9 cellular contexts compared by ENCODE assay signal in the genomic region with DNA sequence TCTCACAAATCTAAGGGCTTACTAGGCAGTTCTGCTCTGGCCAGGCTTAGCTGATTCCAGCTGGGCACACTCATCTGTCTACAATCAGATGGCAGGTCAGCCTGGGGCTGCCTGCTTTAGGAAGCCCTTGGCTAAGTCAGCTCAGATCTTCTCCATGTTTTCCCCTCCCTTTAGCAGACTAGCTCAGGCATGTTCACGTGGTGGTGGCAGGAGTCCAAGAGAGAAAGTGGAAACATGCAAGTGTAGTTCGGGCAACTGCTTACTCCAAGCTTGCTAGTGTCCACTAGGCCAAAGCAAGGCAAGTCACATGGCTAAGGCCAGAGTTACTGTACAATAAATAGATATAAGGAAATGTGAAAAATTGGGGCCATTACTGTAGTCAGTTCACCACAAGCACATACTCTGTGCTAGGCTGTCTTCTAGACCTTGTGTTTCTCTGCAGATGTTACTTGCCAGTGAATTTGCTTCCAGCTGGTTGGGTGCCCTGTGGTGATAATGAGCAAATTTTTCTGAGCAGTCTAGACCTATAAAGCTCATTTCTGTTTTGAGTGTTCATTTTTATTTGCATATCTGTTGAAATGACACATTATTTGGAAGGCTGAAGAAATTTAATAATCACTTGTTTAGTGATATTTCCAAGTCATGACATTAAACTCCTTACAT. TPM values are rescaled to one million over a fixed set of nuclear protein-coding genes. Genes with fewer than 3 reads are reported as not detected.
DNase-seq lines count a peak whose midpoint lies in the region; ATAC-seq and TF ChIP-seq lines count a peak whose summit lies in the region.
"Had no signal": no experiment of that assay in that cellular context is flagged by ENCODE, and none has a peak within 500 bp of the region (broad histone marks: within the 10 kb centered on the region; RNA-seq: fewer than 3 reads in every experiment).

No MANE protein-coding gene starts in this region.

- H3K27ac ChIP-seq in effector memory CD4-positive, alpha-beta T cell (ENCODE audit: insufficient read depth, low read length, poor library complexity, severe bottlenecking): no peak overlapping the region

- H3K4me1 ChIP-seq in effector memory CD4-positive, alpha-beta T cell (ENCODE audit: control insufficient read depth, insufficient read depth, low read length, poor library complexity, severe bottlenecking): no peaks in the 10 kb centered on the region

- H3K4me3 Mint-ChIP-seq in activated T-cell treated with anti-CD3 and anti-CD28 coated beads, Interleukin-2, amount 50 U/mL, for 4 hours: no peak overlapping the region

- no peak for TF ChIP-seq CTCF in AG09309 (IDR thresholded peaks at IDR 0.05; ENCODE audit: control insufficient read depth, insufficient read depth, low read depth, low read length, missing control alignments)

- no peaks in the 10 kb centered on the region for H3K27me3 Mint-ChIP-seq in activated T-cell treated with anti-CD3 and anti-CD28 coated beads, Interleukin-2, amount 50 U/mL, for 4 hours (ENCODE audit: low read depth)

- no peaks in the 10 kb centered on the region for H3K27me3 ChIP-seq in effector memory CD4-positive, alpha-beta T cell (replicated peaks; ENCODE audit: control insufficient read depth, insufficient read depth, low read length, poor library complexity, severe bottlenecking)

- H3K36me3 ChIP-seq in effector memory CD4-positive, alpha-beta T cell (ENCODE audit: control insufficient read depth, insufficient read depth, low read length): no peaks in the 10 kb centered on the region

- H3K36me3 Mint-ChIP-seq in activated T-cell treated with anti-CD3 and anti-CD28 coated beads, Interleukin-2, amount 50 U/mL, for 4 hours (ENCODE audit: insufficient read depth): peaks cover 9% of the 10 kb centered on the region

- ATAC-seq in esophagus mucosa (peak; percentile 63), HG03457 (IDR thresholded peaks at IDR 0.05; ENCODE audit: unreplicated experiment) (no peak)
- ATAC-seq in activated T-cell treated with anti-CD3 and anti-CD28 coated beads, Interleukin-2, amount 50 U/mL, for 4 hours: no peak

- H3K4me1 Mint-ChIP-seq in activated T-cell treated with anti-CD3 and anti-CD28 coated beads, Interleukin-2, amount 50 U/mL, for 4 hours (ENCODE audit: low read depth): no peaks in the 10 kb centered on the region

- DNase-seq in AG09309 (ENCODE audit: low read depth) (peak; percentile 71), NCI-H226 (peak; percentile 12), myocyte (ENCODE audit: low read depth) (peak; percentile 89), 8988T (no peak)
- DNase-seq in effector memory CD4-positive, alpha-beta T cell: no peak
- DNase-seq in activated T-cell treated with anti-CD3 and anti-CD28 coated beads, Interleukin-2, amount 50 U/mL, for 4 hours: no peak
- DNase-seq: stimulated activated CD4-positive, alpha-beta T cell treated with anti-CD3 and anti-CD28 coated beads, Interleukin-4, amount 100 ng/mL, for 4 hours had no signal

- H3K4me3 ChIP-seq in AG09309 (ENCODE audit: control insufficient read depth, low read depth, low read length): no peak overlapping the region
- no peak overlapping the region for H3K4me3 ChIP-seq in effector memory CD4-positive, alpha-beta T cell (ENCODE audit: insufficient read depth, low read depth, low read length, poor library complexity, severe bottlenecking)

- no peaks in the 10 kb centered on the region for H3K9me3 Mint-ChIP-seq in activated T-cell treated with anti-CD3 and anti-CD28 coated beads, Interleukin-2, amount 50 U/mL, for 4 hours

- no peaks in the 10 kb centered on the region for H3K9me3 ChIP-seq in effector memory CD4-positive, alpha-beta T cell (ENCODE audit: control insufficient read depth, low read length)

RNA-seq across cellular contexts. Expression of a gene that starts 38.3 kb away (rescaled TPM):
- total RNA-seq in esophagus mucosa (1.2 TPM), myocyte (9.8 and 11.1 TPM in 2 replicates)
- polyA plus RNA-seq in myocyte (2012): 16.2 TPM
- total RNA-seq in activated T-cell treated with anti-CD3 and anti-CD28 coated beads, Interleukin-2, amount 50 U/mL, for 4 hours: 1 to 10 TPM; 2.0 to 2.4 (median 2.0) TPM

Comparison
In these comparisons a context has a peak if more than half of its experiments do, and no peak if none do; other contexts are left out.
1. DNase-seq: peak in AG09309 (single experiment), NCI-H226 (single experiment) and myocyte (single experiment); none in effector memory CD4-positive, alpha-beta T cell (0 of 3), 8988T (single experiment) and activated T-cell treated with anti-CD3 and anti-CD28 coated beads, Interleukin-2, amount 50 U/mL, for 4 hours (single experiment).